24 cellular contexts compared by ENCODE assay signal in the genomic region with DNA sequence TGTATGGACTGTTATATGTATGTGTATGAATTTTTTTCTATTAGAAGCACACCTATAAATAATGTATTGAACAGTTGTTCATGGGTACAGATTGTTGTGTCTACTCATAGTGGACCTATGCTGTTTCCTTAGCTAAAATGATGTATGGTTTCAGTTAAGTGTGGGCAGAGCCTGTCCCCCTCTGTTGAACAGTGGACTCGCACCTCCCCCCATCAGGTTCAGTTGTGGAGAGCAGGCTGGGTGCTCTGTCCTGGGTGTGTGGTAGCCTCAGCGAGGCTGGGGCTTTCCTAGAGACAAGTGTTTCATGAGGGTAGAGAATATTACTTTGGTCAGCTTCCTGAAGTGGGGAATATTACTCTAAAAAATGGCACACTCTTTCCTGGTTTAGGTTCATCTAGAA. TPM values are rescaled to one million over a fixed set of nuclear protein-coding genes. Genes with fewer than 3 reads are reported as not detected.
"Had no signal": no experiment of that assay in that cellular context is flagged by ENCODE, and none has a peak within 500 bp of the region (broad histone marks: within the 10 kb centered on the region; RNA-seq: fewer than 3 reads in every experiment).

No MANE protein-coding gene starts in this region.

- H3K27ac ChIP-seq: esophagus muscularis mucosa, hepatocyte, left lung, neutrophil, right atrium auricular region, skin epidermis, tibial nerve had no signal

- H3K9me3 Mint-ChIP-seq: activated naive CD4-positive, alpha-beta T cell treated with anti-CD3 and anti-CD28 coated beads for 36 hours; activated naive CD8-positive, alpha-beta T cell treated with anti-CD3 and anti-CD28 coated beads, Interleukin-2, amount 50 U/mL, for 24 hours; activated T-helper 17 cell treated with anti-CD3 and anti-CD28 coated beads, Interleukin-2, amount 50 U/mL, for 72 hours; naive thymus-derived CD4-positive, alpha-beta T cell had no signal

- H3K27ac Mint-ChIP-seq: activated naive CD4-positive, alpha-beta T cell treated with anti-CD3 and anti-CD28 coated beads for 36 hours; activated naive CD8-positive, alpha-beta T cell treated with anti-CD3 and anti-CD28 coated beads, Interleukin-2, amount 50 U/mL, for 24 hours; activated T-helper 17 cell treated with anti-CD3 and anti-CD28 coated beads, Interleukin-2, amount 50 U/mL, for 72 hours had no signal

- H3K4me3 Mint-ChIP-seq: activated naive CD4-positive, alpha-beta T cell treated with anti-CD3 and anti-CD28 coated beads for 36 hours; activated naive CD8-positive, alpha-beta T cell treated with anti-CD3 and anti-CD28 coated beads, Interleukin-2, amount 50 U/mL, for 24 hours; activated T-helper 17 cell treated with anti-CD3 and anti-CD28 coated beads, Interleukin-2, amount 50 U/mL, for 72 hours; naive thymus-derived CD4-positive, alpha-beta T cell had no signal

- H2AFZ ChIP-seq: hepatocyte had no signal

- H3K27me3 ChIP-seq: ascending aorta, dorsolateral prefrontal cortex, esophagus muscularis mucosa, hepatocyte, left lung, neutrophil, right atrium auricular region, tibial nerve had no signal

- H3K27me3 Mint-ChIP-seq: activated naive CD8-positive, alpha-beta T cell treated with anti-CD3 and anti-CD28 coated beads, Interleukin-2, amount 50 U/mL, for 24 hours; activated T-helper 17 cell treated with anti-CD3 and anti-CD28 coated beads, Interleukin-2, amount 50 U/mL, for 72 hours had no signal

- H3K4me2 ChIP-seq: hepatocyte had no signal

- ATAC-seq: activated naive CD8-positive, alpha-beta T cell treated with anti-CD3 and anti-CD28 coated beads, Interleukin-2, amount 50 U/mL, for 24 hours; activated T-helper 17 cell treated with anti-CD3 and anti-CD28 coated beads, Interleukin-2, amount 50 U/mL, for 72 hours; left lung; mucosa of descending colon; naive thymus-derived CD4-positive, alpha-beta T cell had no signal

- H3K36me3 Mint-ChIP-seq: naive thymus-derived CD4-positive, alpha-beta T cell had no signal

- DNase-seq: activated CD4-positive, alpha-beta T cell treated with anti-CD3 and anti-CD28 coated beads for 1 hour; activated CD4-positive, alpha-beta T cell treated with anti-CD3 and anti-CD28 coated beads, Interleukin-2, amount 50 U/mL, for 4 hours; activated naive CD4-positive, alpha-beta T cell treated with anti-CD3 and anti-CD28 coated beads for 36 hours; activated naive CD8-positive, alpha-beta T cell treated with anti-CD3 and anti-CD28 coated beads, Interleukin-2, amount 50 U/mL, for 24 hours; activated T-cell treated with anti-CD3 and anti-CD28 coated beads for 4 hours; dorsolateral prefrontal cortex; left lung; mammary epithelial cell; mucosa of descending colon; naive thymus-derived CD4-positive, alpha-beta T cell; posterior cingulate gyrus; stimulated activated CD4-positive, alpha-beta T cell treated with anti-CD3 and anti-CD28 coated beads, Interleukin-15, amount 100 ng/mL, for 24 hours; stimulated activated CD4-positive, alpha-beta T cell treated with anti-CD3 and anti-CD28 coated beads, Interleukin-4, amount 100 ng/mL, for 24 hours; stimulated activated naive CD4-positive, alpha-beta T cell treated with Interleukin-2 at 50 U/mL for 16 hours; substantia nigra had no signal

- H3K9me3 ChIP-seq: ascending aorta, esophagus muscularis mucosa, left lung, mucosa of descending colon, neutrophil, right atrium auricular region, tibial nerve had no signal

- H3K4me1 Mint-ChIP-seq: activated naive CD8-positive, alpha-beta T cell treated with anti-CD3 and anti-CD28 coated beads, Interleukin-2, amount 50 U/mL, for 24 hours; activated T-helper 17 cell treated with anti-CD3 and anti-CD28 coated beads, Interleukin-2, amount 50 U/mL, for 72 hours; naive thymus-derived CD4-positive, alpha-beta T cell had no signal

- H3K4me3 ChIP-seq: ascending aorta, dorsolateral prefrontal cortex, esophagus muscularis mucosa, hepatocyte, left lung, mucosa of descending colon, right atrium auricular region, skin epidermis, tibial nerve had no signal

RNA-seq across cellular contexts. Expression of a gene that starts 47.4 kb away (rescaled TPM):
- total RNA-seq: activated naive CD4-positive, alpha-beta T cell treated with anti-CD3 and anti-CD28 coated beads for 36 hours; ascending aorta; bronchial epithelial cell; right atrium auricular region had no signal
